16 cellular contexts compared by ENCODE assay signal in the genomic region with DNA sequence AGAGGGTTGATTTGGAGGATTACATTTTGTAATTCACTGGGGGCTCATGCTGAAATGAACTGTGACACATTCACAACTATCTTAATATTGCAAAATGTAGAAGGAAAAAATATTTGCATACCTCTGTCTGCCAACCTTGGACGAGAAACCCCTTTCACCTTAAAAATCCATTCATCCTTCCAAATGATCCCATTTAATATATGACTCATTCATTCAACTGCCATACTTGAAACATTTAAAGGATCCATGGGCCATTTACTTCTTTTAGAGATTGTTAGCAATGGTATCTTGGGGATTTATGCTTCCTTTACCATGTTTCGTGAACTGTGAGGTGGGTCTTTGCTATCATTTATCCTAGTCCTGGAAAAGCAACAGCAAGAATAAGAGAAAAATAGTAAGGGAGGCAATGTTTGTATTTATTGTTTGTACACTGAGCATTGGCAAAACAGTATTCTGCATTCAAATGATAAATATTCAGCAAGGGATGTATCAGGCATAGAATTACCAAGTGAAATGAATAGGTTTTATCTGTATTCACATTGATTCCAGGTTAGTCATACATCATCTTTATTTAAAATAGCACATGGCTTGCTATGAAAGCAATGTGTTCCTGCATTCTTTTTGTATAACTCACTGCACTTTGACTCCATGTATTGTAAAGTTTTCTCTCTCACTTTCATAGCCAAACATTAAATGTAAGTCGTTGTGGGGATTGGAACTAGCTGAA.
DNase-seq lines count a peak whose midpoint lies in the region; ATAC-seq, FAIRE-seq and TF ChIP-seq lines count a peak whose summit lies in the region.
"Had no signal": no experiment of that assay in that cellular context is flagged by ENCODE, and none has a peak within 500 bp of the region (broad histone marks: within the 10 kb centered on the region; RNA-seq: fewer than 3 reads in every experiment).

No MANE protein-coding gene starts in this region.

- no peak overlapping the region for H3K4me3 ChIP-seq in A549
- no peak overlapping the region for H3K4me3 ChIP-seq in brain microvascular endothelial cell (ENCODE audit: low read depth, low read length)
- H3K4me3 ChIP-seq in upper lobe of right lung, result no peak overlapping the region
- H3K4me3 ChIP-seq: uterus had no signal

- peak; percentile 59 for FAIRE-seq in A549 (lab: Jason Lieb, UNC)
- FAIRE-seq: GM18507 had no signal

- TF ChIP-seq CTCF in A549 (IDR thresholded peaks at IDR 0.05), result no peak
- no peak for TF ChIP-seq CTCF in brain microvascular endothelial cell (IDR thresholded peaks at IDR 0.05; ENCODE audit: low read depth, low read length, missing control alignments)
- no peak for TF ChIP-seq CTCF in upper lobe of right lung (IDR thresholded peaks at IDR 0.05)

- POLR2A ChIA-PET in A549 (lab: Yijun Ruan, JAX), result no interaction called here

- no peaks in the 10 kb centered on the region for H3K27me3 ChIP-seq in brain microvascular endothelial cell (replicated peaks)
- no peaks in the 10 kb centered on the region for H3K27me3 ChIP-seq in upper lobe of right lung
- H3K27me3 ChIP-seq: uterus had no signal

- ATAC-seq in A549, result peak; percentile 64 to 81; a peak in 4 of 6 replicates
- no peak for ATAC-seq in upper lobe of right lung

- no peak for TF ChIP-seq POLR2A in A549 (IDR thresholded peaks at IDR 0.05; ENCODE audit: low read length)

- intact Hi-C loops in upper lobe of right lung (cut with DNase I), result no loop called here

- H3K4me1 ChIP-seq in A549, result peaks cover 16% of the 10 kb centered on the region; the same call in 1 of the 3 replicates
- H3K4me1 ChIP-seq in upper lobe of right lung, result no peaks in the 10 kb centered on the region
- H3K4me1 ChIP-seq: uterus had no signal

- no peak for TF ChIP-seq RAD21 in A549 (conservative IDR thresholded peaks at IDR 0.05 in 1 of 2, IDR thresholded peaks at IDR 0.05 in 1 of 2)

- CTCF ChIA-PET in A549 (lab: Yijun Ruan, JAX), result no interaction called here

- WGBS in A549 (ENCODE audit: missing lambda C conversion rate), result 16% methylated on average over 3 of the region's 3 CpGs

- H3K27ac ChIP-seq in A549 (peak overlapping the region in 1 of 2 experiments; percentile 14; a peak in 2 of 6 replicates), brain microvascular endothelial cell (peak overlapping the region; percentile 62), upper lobe of right lung (no peak overlapping the region)
- H3K27ac ChIP-seq: uterus had no signal

- peak overlapping the region; percentile 36 for H3K4me2 ChIP-seq in A549

- DNase-seq in A549 (ENCODE audit: low read depth in 1 of 2, low spot score in 1 of 2) (peak; percentile 6 to 33), HS-5 (ENCODE audit: low read depth) (peak; percentile 79), brain microvascular endothelial cell (peak; percentile 46), iris pigment epithelial cell (ENCODE audit: low read depth) (peak; percentile 88), NCI-H82 (lab: John Stamatoyannopoulos, UW) (no peak), upper lobe of right lung (no peak)
- no peak for DNase-seq in activated CD4-positive, alpha-beta T cell treated with anti-CD3 and anti-CD28 coated beads, Interleukin-2, amount 50 U/mL, for 1 hour
- no peak for DNase-seq in effector CD4-positive, alpha-beta T cell
- DNase-seq: activated CD8-positive, alpha-beta memory T cell treated with anti-CD3 and anti-CD28 coated beads, Interleukin-2, amount 50 U/mL, for 48 hours; AML-193; immature natural killer cell; NCI-H1092 treated with DMSO at 0.1 percent for 48 hours; NCI-H510A treated with DMSO at 0.1 percent for 48 hours; SHP77 treated with DMSO at 0.1 percent for 48 hours; uterus had no signal

- H3K9me3 ChIP-seq in A549, result no peaks in the 10 kb centered on the region
- no peaks in the 10 kb centered on the region for H3K9me3 ChIP-seq in upper lobe of right lung
- H3K9me3 ChIP-seq: uterus had no signal

- no peaks in the 10 kb centered on the region for H3K36me3 ChIP-seq in brain microvascular endothelial cell (replicated peaks)
- H3K36me3 ChIP-seq in upper lobe of right lung, result no peaks in the 10 kb centered on the region
- H3K36me3 ChIP-seq: uterus had no signal

- no peak for TF ChIP-seq EP300 in A549 (IDR thresholded peaks at IDR 0.05)

- in situ Hi-C loops in brain microvascular endothelial cell (cut with HindIII; ENCODE audit: low pct_ligation_motif_present, low sequenced_read_pairs), result no loop called here

TF ChIP-seq in A549, 52 proteins besides CTCF, POLR2A, EP300 and RAD21:
- TF ChIP-seq, protein P1, sequence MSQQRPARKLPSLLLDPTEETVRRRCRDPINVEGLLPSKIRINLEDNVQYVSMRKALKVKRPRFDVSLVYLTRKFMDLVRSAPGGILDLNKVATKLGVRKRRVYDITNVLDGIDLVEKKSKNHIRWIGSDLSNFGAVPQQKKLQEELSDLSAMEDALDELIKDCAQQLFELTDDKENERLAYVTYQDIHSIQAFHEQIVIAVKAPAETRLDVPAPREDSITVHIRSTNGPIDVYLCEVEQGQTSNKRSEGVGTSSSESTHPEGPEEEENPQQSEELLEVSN (IDR thresholded peaks at IDR 0.05; ENCODE audit: borderline replicate concordance, low read depth), result no peak
- TF ChIP-seq JUNB (IDR thresholded peaks at IDR 0.05) (peak; percentile 45; the same call in 1 of the 2 replicates), KDM5A (IDR thresholded peaks at IDR 0.05) (no peak), BHLHE40 (IDR thresholded peaks at IDR 0.05; ENCODE audit: low read depth, low read length) (no peak), PHF8 (IDR thresholded peaks at IDR 0.05; ENCODE audit: borderline replicate concordance, low read depth) (no peak), RARB (CRISPR knock-in tag; IDR thresholded peaks at IDR 0.05) (no peak), TP53 (CRISPR knock-in tag; IDR thresholded peaks at IDR 0.05) (no peak), EHMT2 (IDR thresholded peaks at IDR 0.05; ENCODE audit: low read depth) (no peak), HEYL (CRISPR knock-in tag; IDR thresholded peaks at IDR 0.05) (no peak), HOXB13 (CRISPR knock-in tag; IDR thresholded peaks at IDR 0.05; ENCODE audit: low read depth) (no peak), FOSL2 (IDR thresholded peaks at IDR 0.05) (no peak), FOSL2 (CRISPR knock-in tag; IDR thresholded peaks at IDR 0.05) (peak; percentile 43), ZFP36 (IDR thresholded peaks at IDR 0.05; ENCODE audit: borderline replicate concordance, partially characterized antibody) (no peak)
- TF ChIP-seq, protein P2, sequence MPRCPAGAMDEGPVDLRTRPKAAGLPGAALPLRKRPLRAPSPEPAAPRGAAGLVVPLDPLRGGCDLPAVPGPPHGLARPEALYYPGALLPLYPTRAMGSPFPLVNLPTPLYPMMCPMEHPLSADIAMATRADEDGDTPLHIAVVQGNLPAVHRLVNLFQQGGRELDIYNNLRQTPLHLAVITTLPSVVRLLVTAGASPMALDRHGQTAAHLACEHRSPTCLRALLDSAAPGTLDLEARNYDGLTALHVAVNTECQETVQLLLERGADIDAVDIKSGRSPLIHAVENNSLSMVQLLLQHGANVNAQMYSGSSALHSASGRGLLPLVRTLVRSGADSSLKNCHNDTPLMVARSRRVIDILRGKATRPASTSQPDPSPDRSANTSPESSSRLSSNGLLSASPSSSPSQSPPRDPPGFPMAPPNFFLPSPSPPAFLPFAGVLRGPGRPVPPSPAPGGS (IDR thresholded peaks at IDR 0.05), result no peak
- TF ChIP-seq, protein P3, sequence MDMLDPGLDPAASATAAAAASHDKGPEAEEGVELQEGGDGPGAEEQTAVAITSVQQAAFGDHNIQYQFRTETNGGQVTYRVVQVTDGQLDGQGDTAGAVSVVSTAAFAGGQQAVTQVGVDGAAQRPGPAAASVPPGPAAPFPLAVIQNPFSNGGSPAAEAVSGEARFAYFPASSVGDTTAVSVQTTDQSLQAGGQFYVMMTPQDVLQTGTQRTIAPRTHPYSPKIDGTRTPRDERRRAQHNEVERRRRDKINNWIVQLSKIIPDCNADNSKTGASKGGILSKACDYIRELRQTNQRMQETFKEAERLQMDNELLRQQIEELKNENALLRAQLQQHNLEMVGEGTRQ (IDR thresholded peaks at IDR 0.05), result no peak
- TF ChIP-seq, protein P4, sequence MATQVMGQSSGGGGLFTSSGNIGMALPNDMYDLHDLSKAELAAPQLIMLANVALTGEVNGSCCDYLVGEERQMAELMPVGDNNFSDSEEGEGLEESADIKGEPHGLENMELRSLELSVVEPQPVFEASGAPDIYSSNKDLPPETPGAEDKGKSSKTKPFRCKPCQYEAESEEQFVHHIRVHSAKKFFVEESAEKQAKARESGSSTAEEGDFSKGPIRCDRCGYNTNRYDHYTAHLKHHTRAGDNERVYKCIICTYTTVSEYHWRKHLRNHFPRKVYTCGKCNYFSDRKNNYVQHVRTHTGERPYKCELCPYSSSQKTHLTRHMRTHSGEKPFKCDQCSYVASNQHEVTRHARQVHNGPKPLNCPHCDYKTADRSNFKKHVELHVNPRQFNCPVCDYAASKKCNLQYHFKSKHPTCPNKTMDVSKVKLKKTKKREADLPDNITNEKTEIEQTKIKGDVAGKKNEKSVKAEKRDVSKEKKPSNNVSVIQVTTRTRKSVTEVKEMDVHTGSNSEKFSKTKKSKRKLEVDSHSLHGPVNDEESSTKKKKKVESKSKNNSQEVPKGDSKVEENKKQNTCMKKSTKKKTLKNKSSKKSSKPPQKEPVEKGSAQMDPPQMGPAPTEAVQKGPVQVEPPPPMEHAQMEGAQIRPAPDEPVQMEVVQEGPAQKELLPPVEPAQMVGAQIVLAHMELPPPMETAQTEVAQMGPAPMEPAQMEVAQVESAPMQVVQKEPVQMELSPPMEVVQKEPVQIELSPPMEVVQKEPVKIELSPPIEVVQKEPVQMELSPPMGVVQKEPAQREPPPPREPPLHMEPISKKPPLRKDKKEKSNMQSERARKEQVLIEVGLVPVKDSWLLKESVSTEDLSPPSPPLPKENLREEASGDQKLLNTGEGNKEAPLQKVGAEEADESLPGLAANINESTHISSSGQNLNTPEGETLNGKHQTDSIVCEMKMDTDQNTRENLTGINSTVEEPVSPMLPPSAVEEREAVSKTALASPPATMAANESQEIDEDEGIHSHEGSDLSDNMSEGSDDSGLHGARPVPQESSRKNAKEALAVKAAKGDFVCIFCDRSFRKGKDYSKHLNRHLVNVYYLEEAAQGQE (IDR thresholded peaks at IDR 0.05), result no peak

Comparison
In these comparisons a context has a peak if more than half of its experiments do, and no peak if none do; other contexts are left out.
1. DNase-seq: peak in A549 (2 of 2), HS-5 (single experiment), brain microvascular endothelial cell (single experiment) and iris pigment epithelial cell (single experiment); none in activated CD4-positive, alpha-beta T cell treated with anti-CD3 and anti-CD28 coated beads, Interleukin-2, amount 50 U/mL, for 1 hour (single experiment), NCI-H82 (single experiment), upper lobe of right lung (single experiment) and effector CD4-positive, alpha-beta T cell (single experiment).